10 cellular contexts compared by ENCODE assay signal in the genomic region with DNA sequence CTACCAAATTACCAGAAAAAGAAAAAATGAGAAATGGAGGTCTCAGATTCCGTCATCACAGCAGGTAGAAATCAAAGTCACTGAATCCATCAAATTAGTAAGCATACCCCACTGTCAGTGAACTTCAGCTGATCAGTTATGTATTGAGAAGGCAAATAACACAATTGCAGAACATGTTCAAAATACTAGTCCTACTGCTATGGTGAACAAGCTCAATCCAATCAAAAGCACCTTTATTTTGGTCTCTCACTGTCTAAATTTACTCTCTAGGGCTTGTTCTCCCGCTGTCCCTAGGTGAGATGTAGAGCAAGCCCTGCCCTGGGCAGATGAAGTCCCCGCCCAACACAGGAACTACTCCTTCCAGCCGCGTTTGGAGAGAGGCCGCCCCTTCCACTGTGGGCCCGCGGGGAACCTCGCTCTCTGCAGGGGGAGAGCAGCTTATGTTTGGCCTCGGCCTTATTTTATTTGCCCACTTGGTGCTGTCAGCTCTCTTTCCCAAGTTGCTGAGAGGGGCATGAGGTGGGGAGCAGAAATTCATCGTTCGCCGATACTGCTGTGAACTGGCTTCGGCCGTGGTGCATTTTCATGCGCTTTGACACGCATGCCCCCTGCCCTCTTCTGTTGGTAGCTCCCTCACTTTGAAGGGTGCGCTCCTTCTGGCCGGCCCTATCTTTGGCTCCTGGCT. TPM values are rescaled to one million over a fixed set of nuclear protein-coding genes. Genes with fewer than 3 reads are reported as not detected.
DNase-seq lines count a peak whose midpoint lies in the region; ATAC-seq, FAIRE-seq and TF ChIP-seq lines count a peak whose summit lies in the region.
"Had no signal": no experiment of that assay in that cellular context is flagged by ENCODE, and none has a peak within 500 bp of the region (broad histone marks: within the 10 kb centered on the region; RNA-seq: fewer than 3 reads in every experiment).

No MANE protein-coding gene starts in this region.

- no peak overlapping the region for H3K27ac ChIP-seq in CD4-positive, alpha-beta memory T cell (ENCODE audit: low read depth, low read length)
- peak overlapping the region in 30 of 59 donors; percentile 1 to 65 (median 36) for H3K27ac ChIP-seq in dorsolateral prefrontal cortex
- H3K27ac ChIP-seq in OCI-LY7 (ENCODE audit: low read depth, low read length, poor library complexity, severe bottlenecking), result no peak overlapping the region
- H3K27ac ChIP-seq in kidney (ENCODE audit: low read depth in 2 of 2, low read length in 2 of 2), result no peak overlapping the region
- H3K27ac ChIP-seq: SJSA1 had no signal

- no peak for FAIRE-seq in kidney (lab: Jason Lieb, UNC)

- H3K9ac ChIP-seq in NT2/D1 (ENCODE audit: insufficient read length, low read depth) (peak overlapping the region; percentile 62), kidney (ENCODE audit: low read length in 2 of 2) (no peak overlapping the region)

- H4K20me1 ChIP-seq in OCI-LY7 (ENCODE audit: insufficient read depth, low read length), result no peaks in the 10 kb centered on the region

- ATAC-seq in naive B cell (ENCODE audit: low read depth in 2 of 2) (peak; percentile 48 to 60), GM21381 (IDR thresholded peaks at IDR 0.05; ENCODE audit: unreplicated experiment) (no peak)

- H3K36me3 Mint-ChIP-seq in CD4-positive, alpha-beta memory T cell, result peaks cover 8 to 20% of the 10 kb centered on the region in 2 donors
- H3K36me3 Mint-ChIP-seq in naive B cell, result peaks cover 8 to 14% of the 10 kb centered on the region in 2 donors

- peak overlapping the region; percentile 23 to 85 (median 70) for H3K27ac Mint-ChIP-seq in CD4-positive, alpha-beta memory T cell
- peak overlapping the region in 2 of 6 donors; percentile 50 to 68 for H3K27ac Mint-ChIP-seq in naive B cell

- TF ChIP-seq CTCF in dorsolateral prefrontal cortex (IDR thresholded peaks at IDR 0.05 in 54 of 56, conservative IDR thresholded peaks at IDR 0.05 in 2 of 56; ENCODE audit: low read depth in 1 of 56, partially characterized antibody in 56 of 56) (no peak), OCI-LY7 (conservative IDR thresholded peaks at IDR 0.05; ENCODE audit: low read length) (no peak), kidney (IDR thresholded peaks at IDR 0.05; ENCODE audit: borderline replicate concordance, extremely low read depth, insufficient read depth) (no peak)

- no TSS peak for BruUV-seq in OCI-LY7 (replicated peaks; lab: Mats Ljungman, UMichigan)

- peaks cover 7% of the 10 kb centered on the region for H3K36me3 ChIP-seq in CD4-positive, alpha-beta memory T cell (ENCODE audit: insufficient read depth, low read length)
- H3K36me3 ChIP-seq in NT2/D1 (ENCODE audit: insufficient read depth, insufficient read length, low read length) (peaks cover 31% of the 10 kb centered on the region), OCI-LY7 (ENCODE audit: insufficient read depth, low read length) (peaks cover 10% of the 10 kb centered on the region; the same call in 1 of the 2 replicates), kidney (ENCODE audit: control insufficient read depth in 1 of 2, insufficient read depth in 2 of 2, low read length in 2 of 2) (peaks cover 0 to 22% of the 10 kb centered on the region in 2 donors)

- POLR2A ChIA-PET in CD4-positive, alpha-beta memory T cell (lab: Charles Lee; ENCODE audit: partially characterized antibody), result interaction anchor here (1.2 to 1.8 kb wide), 4 partner anchors 13 to 181 kb away, joined by 3 to 5 read pairs (median 4); a partner anchor contains a TSS
- POLR2A ChIA-PET in OCI-LY7 (lab: Charles Lee), result interaction anchor here (0.5 to 0.8 kb wide), 2 partner anchors 139 to 340 kb away, joined by 3 to 5 read pairs; no protein-coding TSS in a partner anchor

- H3K4me2 ChIP-seq in OCI-LY7 (ENCODE audit: low read length), result no peak overlapping the region

- CTCF ChIA-PET in CD4-positive, alpha-beta memory T cell (lab: Charles Lee; ENCODE audit: partially characterized antibody), result interaction anchor here (1.0 to 10.0 kb wide), 3 partner anchors 8 to 225 kb away, joined by 3 to 148 read pairs (median 5); a partner anchor contains a TSS
- CTCF ChIA-PET in OCI-LY7 (lab: Charles Lee; ENCODE audit: unreplicated experiment), result interaction anchor here (0.5 to 0.6 kb wide), 2 partner anchors 119 to 650 kb away, joined by 4 read pairs; no protein-coding TSS in a partner anchor

- H3K27me3 Mint-ChIP-seq in CD4-positive, alpha-beta memory T cell, result no peaks in the 10 kb centered on the region
- peaks cover 0 to 19% (median 14%) of the 10 kb centered on the region in 3 donors for H3K27me3 Mint-ChIP-seq in naive B cell

- H3K9me2 ChIP-seq in OCI-LY7 (ENCODE audit: insufficient read depth, low read length), result no peaks in the 10 kb centered on the region

- H3K9me3 ChIP-seq in CD4-positive, alpha-beta memory T cell (ENCODE audit: control insufficient read depth in 1 of 2, low read length in 2 of 2), result no peaks in the 10 kb centered on the region
- no peaks in the 10 kb centered on the region for H3K9me3 ChIP-seq in NT2/D1 (ENCODE audit: insufficient read depth, low read length)
- H3K9me3 ChIP-seq in OCI-LY7 (ENCODE audit: low read length), result no peaks in the 10 kb centered on the region
- H3K9me3 ChIP-seq in kidney (ENCODE audit: control insufficient read depth in 1 of 2, low read length in 2 of 2), result no peaks in the 10 kb centered on the region
- H3K9me3 ChIP-seq: SJSA1 had no signal

- intact Hi-C loops in CD4-positive, alpha-beta memory T cell (cut with micrococcal nuclease), result loop anchor here (2.0 kb wide), 1 partner anchor 15 kb away; a partner anchor contains a TSS
- intact Hi-C loops in dorsolateral prefrontal cortex (cut with DNase I), result no loop called here
- intact Hi-C loops in OCI-LY7 (cut with micrococcal nuclease; ENCODE audit: unreplicated experiment), result no loop called here
- intact Hi-C loops in kidney (cut with DNase I), result no loop called here

- no peaks in the 10 kb centered on the region for H3K27me3 ChIP-seq in CD4-positive, alpha-beta memory T cell (ENCODE audit: insufficient read depth, low read length)
- no peaks in the 10 kb centered on the region for H3K27me3 ChIP-seq in NT2/D1 (ENCODE audit: insufficient read depth, insufficient read length)
- no peaks in the 10 kb centered on the region for H3K27me3 ChIP-seq in dorsolateral prefrontal cortex
- H3K27me3 ChIP-seq: SJSA1 had no signal

- H3K4me1 Mint-ChIP-seq in CD4-positive, alpha-beta memory T cell, result peaks cover 22 to 59% (median 40%) of the 10 kb centered on the region in 4 donors
- H3K4me1 Mint-ChIP-seq in naive B cell, result peaks cover 8 to 9% (median 8%) of the 10 kb centered on the region in 3 donors

- no peak overlapping the region for H2AFZ ChIP-seq in OCI-LY7 (ENCODE audit: low read length)

- H3K4me3 ChIP-seq in CD4-positive, alpha-beta memory T cell (ENCODE audit: low read length in 2 of 2), result no peak overlapping the region
- H3K4me3 ChIP-seq in NT2/D1 (ENCODE audit: insufficient read length, low read depth) (no peak overlapping the region), dorsolateral prefrontal cortex (no peak overlapping the region), OCI-LY7 (ENCODE audit: low read depth, low read length, poor library complexity, severe bottlenecking) (no peak overlapping the region), kidney (ENCODE audit: low read length in 2 of 2) (no peak overlapping the region)
- H3K4me3 ChIP-seq: SJSA1 had no signal

- peaks cover 46% of the 10 kb centered on the region for H3K4me1 ChIP-seq in CD4-positive, alpha-beta memory T cell (ENCODE audit: insufficient read depth, low read length)
- H3K4me1 ChIP-seq in NT2/D1 (ENCODE audit: insufficient read depth, insufficient read length) (peaks cover 14% of the 10 kb centered on the region), OCI-LY7 (ENCODE audit: insufficient read depth, low read length, poor library complexity, severe bottlenecking) (no peaks in the 10 kb centered on the region), kidney (ENCODE audit: control insufficient read depth in 1 of 2, insufficient read depth in 1 of 2, low read depth in 1 of 2, low read length in 2 of 2) (no peaks in the 10 kb centered on the region)
- H3K4me1 ChIP-seq: SJSA1 had no signal

- DNase-seq in CD4-positive, alpha-beta memory T cell, result no peak
- no peak for DNase-seq in NT2/D1 (ENCODE audit: low read depth, low spot score)
- peak in 1 of 10 donors; percentile 50 for DNase-seq in dorsolateral prefrontal cortex
- no peak for DNase-seq in naive B cell
- DNase-seq in OCI-LY7 (ENCODE audit: low spot score), result no peak
- DNase-seq in GDM1 (lab: John Stamatoyannopoulos, UW), result no peak
- DNase-seq in kidney, result no peak
- DNase-seq: DND-41 had no signal

- peak overlapping the region; percentile 31 to 79 (median 66) for H3K4me3 Mint-ChIP-seq in CD4-positive, alpha-beta memory T cell
- peak overlapping the region in 6 of 8 donors; percentile 10 to 62 (median 47) for H3K4me3 Mint-ChIP-seq in naive B cell

- H3K9me3 Mint-ChIP-seq in CD4-positive, alpha-beta memory T cell, result no peaks in the 10 kb centered on the region
- no peaks in the 10 kb centered on the region for H3K9me3 Mint-ChIP-seq in naive B cell

- no peaks in the 10 kb centered on the region for H3K79me2 ChIP-seq in OCI-LY7 (ENCODE audit: insufficient read depth, low read depth, low read length)

RNA-seq across cellular contexts. Expression of a gene that starts 14.3 kb away (rescaled TPM):
- 1 to 10 TPM; 2.1 to 2.8 TPM for total RNA-seq in CD4-positive, alpha-beta memory T cell
- 1 to 10 TPM; 3.7 to 7.9 TPM for polyA plus RNA-seq in CD4-positive, alpha-beta memory T cell
- total RNA-seq in dorsolateral prefrontal cortex, result 100 to 1,000 TPM in 118 of 120 experiments, 10 to 100 TPM in 2; 86.9 to 270 (median 160) TPM
- polyA plus RNA-seq in naive B cell (ENCODE audit: low read depth in 6 of 6), result 1 to 10 TPM in 4 of 6 donors, under 1 TPM in 2; 0.49 to 3.5 (median 1.8) TPM
- total RNA-seq in OCI-LY7 (2014; rRNA removed; shearing (Covaris generic)), result not detected in 2 replicates
- not detected in 2 replicates for total RNA-seq in OCI-LY7 (2022)
- 42.5 TPM for total RNA-seq in kidney
- 153 TPM for polyA plus RNA-seq in kidney (ENCODE audit: insufficient read depth, low read depth, low replicate concordance)

RNA-seq across cellular contexts. Expression of a gene that starts 28.0 kb away (rescaled TPM):
- total RNA-seq in CD4-positive, alpha-beta memory T cell, result 10 to 100 TPM; 75.5 to 81.0 TPM
- polyA plus RNA-seq in CD4-positive, alpha-beta memory T cell, result 100 to 1,000 TPM; 237 to 311 TPM
- total RNA-seq in dorsolateral prefrontal cortex, result 100 to 1,000 TPM; 153 to 387 (median 261) TPM
- 100 to 1,000 TPM; 216 to 265 (median 253) TPM for polyA plus RNA-seq in naive B cell (ENCODE audit: low read depth in 6 of 6)
- total RNA-seq in OCI-LY7 (2014; rRNA removed; shearing (Covaris generic)), result 128 and 155 TPM in 2 replicates
- total RNA-seq in OCI-LY7 (2022), result 94.2 and 99.8 TPM in 2 replicates
- total RNA-seq in kidney, result 185 TPM
- 676 TPM for polyA plus RNA-seq in kidney (ENCODE audit: insufficient read depth, low read depth, low replicate concordance)

Comparison
In these comparisons a context has a peak if more than half of its experiments do, and no peak if none do; other contexts are left out.
1. H3K27ac ChIP-seq: peak in dorsolateral prefrontal cortex (30 of 59); none in CD4-positive, alpha-beta memory T cell (single experiment), OCI-LY7 (single experiment) and kidney (0 of 2).
2. RNA of a gene that starts 14.3 kb away (total RNA-seq): 86.9 to 270 TPM in dorsolateral prefrontal cortex and 42.5 TPM in kidney (single experiment); 2.1 to 2.8 TPM in CD4-positive, alpha-beta memory T cell and not detected in OCI-LY7; every median in the first group is over 10 times any median in the second.